8 cellular contexts compared by ENCODE assay signal in the genomic region with DNA sequence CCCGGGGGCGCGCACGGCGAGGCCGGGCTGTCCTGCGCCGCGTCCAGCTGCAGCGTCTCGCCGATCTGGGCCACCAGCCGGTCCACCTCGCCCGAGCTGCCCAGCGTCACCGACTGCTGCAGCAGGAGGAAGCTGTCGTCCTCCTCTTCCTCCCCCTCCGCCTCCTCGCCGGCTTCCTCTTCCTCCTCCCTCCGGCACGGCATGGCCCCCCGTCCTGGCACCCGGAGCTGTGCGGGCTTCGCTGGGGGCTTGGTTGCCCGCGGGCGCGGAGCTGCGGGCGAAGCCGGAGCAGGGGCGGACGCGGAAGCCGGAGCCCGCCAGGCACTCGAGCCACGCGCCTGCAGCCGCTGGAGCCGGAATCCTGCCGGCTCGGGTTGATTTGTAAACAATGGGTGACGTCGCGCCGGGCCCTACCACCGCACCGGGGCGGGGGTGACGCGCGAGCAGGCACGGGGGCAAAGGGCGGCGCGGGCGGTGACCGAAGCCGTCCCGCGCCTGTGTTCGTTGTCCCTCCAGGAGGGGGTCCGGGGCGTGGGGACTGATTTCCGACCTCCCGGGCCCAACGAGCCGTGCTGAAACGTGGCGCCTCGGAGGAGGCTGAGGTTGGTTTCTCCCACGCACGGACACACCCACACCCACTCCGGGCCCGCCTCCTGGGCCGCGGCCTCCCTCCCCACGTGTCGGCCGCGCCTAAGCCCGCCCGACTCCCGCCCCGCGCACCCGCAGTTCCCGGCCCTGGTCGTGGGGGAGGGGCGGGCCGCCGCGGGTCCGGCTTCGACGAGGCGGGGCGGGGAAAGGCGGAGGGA. TPM values are rescaled to one million over a fixed set of nuclear protein-coding genes. Genes with fewer than 3 reads are reported as not detected.
DNase-seq lines count a peak whose midpoint lies in the region; ATAC-seq and TF ChIP-seq lines count a peak whose summit lies in the region.

Gene FRAT2 (minus strand): TSS at position 360 of the 806 bp plus-strand sequence. CDS start 157 bp downstream, at position 203.

- peaks cover 29 to 41% of the 10 kb centered on the region in 2 donors for H3K36me3 Mint-ChIP-seq in CD14-positive monocyte

- ATAC-seq in GM19328 (IDR thresholded peaks at IDR 0.05; ENCODE audit: unreplicated experiment) (peak; percentile 82), HG03460 (IDR thresholded peaks at IDR 0.05; ENCODE audit: unreplicated experiment) (peak; percentile 80)

- H3K9me3 ChIP-seq in ectodermal cell (ENCODE audit: control insufficient read depth, low read length) = no peaks in the 10 kb centered on the region

- H3K27ac ChIP-seq in ectodermal cell (ENCODE audit: insufficient read depth, low read depth, low read length, poor library complexity, severe bottlenecking) = peak within 1 kb of the TSS; percentile 94

- DNase-seq in CD14-positive monocyte (ENCODE audit: low spot score) (peak; percentile 87), NCI-H82 treated with DMSO at 0.1 percent for 48 hours (lab: John Stamatoyannopoulos, UW; ENCODE audit: unreplicated experiment) (peak; percentile 50), lung microvascular endothelial cell (ENCODE audit: low read depth in 2 of 2) (peak; percentile 94 to 96)
- DNase-seq in activated CD8-positive, alpha-beta memory T cell treated with anti-CD3 and anti-CD28 coated beads for 1 hour (ENCODE audit: extremely low read depth in 1 of 2, low read depth in 1 of 2) = peak; percentile 51 to 82
- peak; percentile 67 to 86 (median 73) for DNase-seq in stimulated activated CD4-positive, alpha-beta T cell treated with anti-CD3 and anti-CD28 coated beads, TNF-alpha, amount 100 ng/mL, for 24 hours (ENCODE audit: low read depth in 3 of 3)

- intact Hi-C loops in CD14-positive monocyte (cut with micrococcal nuclease) = loop anchor here (2.0 to 10.0 kb wide), 6 partner anchors 14 to 160 kb away; partner anchors contain the start of genes ARHGAP19 (in 1 of the 2), MMS19 (in 1 of the 2), PGAM1 (in 1 of the 2) and UBTD1 (in 1 of the 2)

- no peaks in the 10 kb centered on the region for H3K36me3 ChIP-seq in ectodermal cell (ENCODE audit: control insufficient read depth, insufficient read depth, low read length)

- peaks cover 51% of the 10 kb centered on the region for H3K27me3 ChIP-seq in ectodermal cell (ENCODE audit: control insufficient read depth, insufficient read depth, low read length, poor library complexity, severe bottlenecking)

- H3K4me1 ChIP-seq in ectodermal cell (ENCODE audit: control insufficient read depth, insufficient read depth, low read length) = peaks cover 20% of the 10 kb centered on the region

- H3K4me3 ChIP-seq in ectodermal cell (ENCODE audit: insufficient read depth, low read depth, low read length) = peak within 1 kb of the TSS; percentile 72

- no peak for TF ChIP-seq CTCF in CD14-positive monocyte (IDR thresholded peaks at IDR 0.05)

- peaks cover 0 to 2% (median 0%) of the 10 kb centered on the region in 3 donors for H3K27me3 Mint-ChIP-seq in CD14-positive monocyte (ENCODE audit: low read depth in 3 of 3)

- peaks cover 0 to 5% (median 2%) of the 10 kb centered on the region in 7 donors for H3K9me3 Mint-ChIP-seq in CD14-positive monocyte

- peak within 1 kb of the TSS; percentile 95 to 99 (median 97) for H3K27ac Mint-ChIP-seq in CD14-positive monocyte

- 0% methylated on average over 92 to 98 of the region's 103 CpGs for WGBS in ectodermal cell, 2 experiments

- H3K4me3 Mint-ChIP-seq in CD14-positive monocyte = peak within 1 kb of the TSS; percentile 98 to 99

- H3K4me1 Mint-ChIP-seq in CD14-positive monocyte = peaks cover 67% of the 10 kb centered on the region

RNA-seq across cellular contexts. Expression of gene FRAT2, which starts in this region (rescaled TPM):
- polyA plus RNA-seq in CD14-positive monocyte = 10 to 100 TPM; 29.4 to 62.4 TPM
- polyA plus RNA-seq in ectodermal cell (2013, experiment 1 of 4) = 14.5 TPM
- 15.1 TPM for polyA plus RNA-seq in ectodermal cell (2013, experiment 2 of 4)
- polyA plus RNA-seq in ectodermal cell (2013, experiment 3 of 4) = 11.2 TPM
- polyA plus RNA-seq in ectodermal cell (2013, experiment 4 of 4) = 13.9 TPM
- total RNA-seq in lung microvascular endothelial cell = 8.1 and 13.9 TPM in 2 replicates

Comparison
In these comparisons a context has a peak if more than half of its experiments do, and no peak if none do; other contexts are left out.
1. Peak in every context shown above with its lines: DNase-seq, ATAC-seq, H3K4me3 ChIP-seq and H3K27ac ChIP-seq.